6 cellular contexts compared by ENCODE assay signal in the genomic region with DNA sequence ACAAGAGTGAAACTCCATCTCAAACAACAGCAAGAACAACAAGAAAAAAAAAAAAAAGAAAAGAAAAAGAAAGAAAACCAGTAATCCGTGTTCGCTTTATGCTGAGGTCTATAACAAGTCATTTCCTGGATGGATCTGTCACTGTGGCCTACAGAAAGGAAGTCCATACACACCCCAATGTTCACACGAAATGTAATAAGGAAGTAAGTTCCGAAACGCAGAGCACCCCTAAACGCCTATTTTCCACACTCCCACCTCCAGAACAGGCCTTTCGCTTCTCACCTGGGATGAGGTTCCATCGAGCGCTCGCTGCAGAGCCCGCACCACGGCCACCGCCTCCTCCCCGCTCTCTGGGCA. TPM values are rescaled to one million over a fixed set of nuclear protein-coding genes. Genes with fewer than 3 reads are reported as not detected.
DNase-seq lines count a peak whose midpoint lies in the region; ATAC-seq and TF ChIP-seq lines count a peak whose summit lies in the region.

No MANE protein-coding gene starts in this region.

- CTCF ChIA-PET in Calu3 (lab: Charles Lee) = interaction anchor here (0.8 kb wide), 1 partner anchor 28 kb away, joined by 3 read pairs; no protein-coding TSS in a partner anchor

- 0 to 4% (median 1%) methylated on average over 14 of the region's 14 CpGs for WGBS in ovary, 3 donors

- TF ChIP-seq EP300 in ovary (IDR thresholded peaks at IDR 0.05) = no peak

- no peak for TF ChIP-seq POLR2A in ovary (IDR thresholded peaks at IDR 0.05)

- ATAC-seq in HG03571 (IDR thresholded peaks at IDR 0.05; ENCODE audit: unreplicated experiment) (peak; percentile 17), GM19324 (IDR thresholded peaks at IDR 0.05; ENCODE audit: low FRiP score, unreplicated experiment) (no peak)
- peak; percentile 70 for ATAC-seq in central memory CD8-positive, alpha-beta T cell (replicated peaks; ENCODE audit: extremely low read depth, poor library complexity, severe bottlenecking)

- no peaks in the 10 kb centered on the region for H3K27me3 Mint-ChIP-seq in Calu3 (ENCODE audit: unreplicated experiment)
- H3K27me3 Mint-ChIP-seq in central memory CD8-positive, alpha-beta T cell = no peaks in the 10 kb centered on the region

- intact Hi-C loops in Calu3 (cut with micrococcal nuclease; ENCODE audit: unreplicated experiment) (loop anchor here (10.0 kb wide), 1 partner anchor 115 kb away; a partner anchor contains a TSS), ovary (cut with DNase I) (no loop called here)

- no peaks in the 10 kb centered on the region for H3K36me3 ChIP-seq in ovary

- BruUV-seq in Calu3 (replicated peaks; lab: Mats Ljungman, UMichigan) = no TSS peak

- H3K4me1 Mint-ChIP-seq in Calu3 (ENCODE audit: low read depth, unreplicated experiment) = peaks cover 9% of the 10 kb centered on the region
- peaks cover 30% of the 10 kb centered on the region for H3K4me1 Mint-ChIP-seq in central memory CD8-positive, alpha-beta T cell

- H3K4me1 ChIP-seq in ovary (ENCODE audit: insufficient read depth) = peaks cover 9% of the 10 kb centered on the region

- no peaks in the 10 kb centered on the region for H3K9me3 Mint-ChIP-seq in Calu3 (ENCODE audit: low read depth, unreplicated experiment)
- H3K9me3 Mint-ChIP-seq in central memory CD8-positive, alpha-beta T cell = no peaks in the 10 kb centered on the region

- peaks cover 44% of the 10 kb centered on the region for H3K36me3 Mint-ChIP-seq in Calu3 (ENCODE audit: insufficient read depth, unreplicated experiment)
- peaks cover 44% of the 10 kb centered on the region for H3K36me3 Mint-ChIP-seq in central memory CD8-positive, alpha-beta T cell (ENCODE audit: insufficient read depth)

- H3K27ac Mint-ChIP-seq in Calu3 (ENCODE audit: unreplicated experiment) = peak overlapping the region; percentile 96
- H3K27ac Mint-ChIP-seq in central memory CD8-positive, alpha-beta T cell (ENCODE audit: low read depth) = peak overlapping the region; percentile 98

- peak overlapping the region; percentile 88 for H3K4me3 Mint-ChIP-seq in Calu3 (ENCODE audit: low read depth, unreplicated experiment)
- peak overlapping the region; percentile 97 for H3K4me3 Mint-ChIP-seq in central memory CD8-positive, alpha-beta T cell

- DNase-seq in Calu3 (no peak), ovary (no peak), NCI-H2196 (lab: John Stamatoyannopoulos, UW; ENCODE audit: unreplicated experiment) (no peak)
- DNase-seq in central memory CD8-positive, alpha-beta T cell (ENCODE audit: low spot score in 2 of 2) = peak in 1 of 2 donors; percentile 14

- H3K9me3 ChIP-seq in ovary = peaks cover 0 to 7% of the 10 kb centered on the region in 2 donors

- H3K4me3 ChIP-seq in ovary = peak overlapping the region; percentile 99

- no peaks in the 10 kb centered on the region for H3K27me3 ChIP-seq in ovary

- TF ChIP-seq CTCF in Calu3 (IDR thresholded peaks at IDR 0.05; ENCODE audit: unreplicated experiment) (no peak), ovary (IDR thresholded peaks at IDR 0.05) (no peak)

- H3K27ac ChIP-seq in ovary = peak overlapping the region; percentile 46 to 92

RNA-seq across cellular contexts. Expression of a gene that starts 0.7 kb away (rescaled TPM):
- total RNA-seq in Calu3 (2022) (17.3 and 19.2 TPM in 2 replicates), ovary (10 to 100 TPM; 29.5 to 43.8 (median 36.7) TPM)
- 10 to 100 TPM; 19.2 to 23.1 TPM for polyA plus RNA-seq in ovary

RNA-seq across cellular contexts. Expression of a gene that starts 5.1 kb away (rescaled TPM):
- total RNA-seq in Calu3 (2022) (6.1 and 6.6 TPM in 2 replicates), ovary (10 to 100 TPM in 1 of 7 donors, 1 to 10 TPM in 6; 5.4 to 12.1 (median 8.6) TPM)
- 10 to 100 TPM in 1 of 2 donors, 1 to 10 TPM in 1; 5.2 to 10.5 TPM for polyA plus RNA-seq in ovary

RNA-seq across cellular contexts. Expression of a gene that starts 26.6 kb away (rescaled TPM):
- total RNA-seq in Calu3 (2022) = 17.2 and 18.9 TPM in 2 replicates
- total RNA-seq in ovary = 10 to 100 TPM in 4 of 7 donors, 1 to 10 TPM in 3; 4.4 to 10.6 (median 10.1) TPM
- polyA plus RNA-seq in ovary = 10 to 100 TPM in 1 of 2 donors, 1 to 10 TPM in 1; 6.7 to 15.8 TPM

RNA-seq across cellular contexts. Expression of a gene that starts 33.4 kb away (rescaled TPM):
- total RNA-seq in Calu3 (2022) (222 and 234 TPM in 2 replicates), ovary (100 to 1,000 TPM; 122 to 415 (median 142) TPM)
- 100 to 1,000 TPM; 418 to 456 TPM for polyA plus RNA-seq in ovary

RNA-seq across cellular contexts. Expression of a gene that starts 52.6 kb away (rescaled TPM):
- 3.9 and 4.1 TPM in 2 replicates for total RNA-seq in Calu3 (2022)
- 10 to 100 TPM in 2 of 7 donors, 1 to 10 TPM in 5; 6.4 to 13.5 (median 9.0) TPM for total RNA-seq in ovary
- 1 to 10 TPM; 7.5 to 8.9 TPM for polyA plus RNA-seq in ovary
